In genomic region chr12:106233011-106233410, GRCh38 we compare ENCODE assay signal across 23 cellular contexts.
"Had no signal": no experiment of that assay in that cellular context is flagged by ENCODE, and none has a peak within 500 bp of the region (broad histone marks: within the 10 kb centered on the region; RNA-seq: fewer than 3 reads in every experiment).

No MANE protein-coding gene starts in this region.

- H3K27ac Mint-ChIP-seq: immature natural killer cell; memory B cell; naive thymus-derived CD8-positive, alpha-beta T cell; nephron; progenitor cell of endocrine pancreas; stimulated activated naive B cell treated with anti-CD40 and anti-IgM and Interleukin-4, amounts not matched to agents 10 μg/mL and 1 μg/mL and 100 μg/mL, for 72 hours; stimulated activated naive CD8-positive, alpha-beta T cell treated with anti-CD3 and anti-CD28 coated beads, Interleukin-15, Interleukin-2, amounts not matched to agents 100 ng/mL and 50 ng/mL, for 24 hours had no signal

- H3K4me1 Mint-ChIP-seq: immature natural killer cell, nephron had no signal

- H3K4me1 ChIP-seq: right lobe of liver, thyroid gland had no signal

- H3K27ac ChIP-seq: heart left ventricle, left ventricle myocardium inferior, ovary, right atrium auricular region, right lobe of liver, thyroid gland, transverse colon, upper lobe of left lung had no signal

- H3K9me3 ChIP-seq: heart left ventricle, left ventricle myocardium inferior, ovary, right atrium auricular region, right lobe of liver, thyroid gland, transverse colon, upper lobe of left lung had no signal

- H3K27me3 ChIP-seq: heart left ventricle, ovary, right atrium auricular region, right lobe of liver, thyroid gland, transverse colon, upper lobe of left lung had no signal

- H3K27me3 Mint-ChIP-seq: naive thymus-derived CD8-positive, alpha-beta T cell; stimulated activated naive CD8-positive, alpha-beta T cell treated with anti-CD3 and anti-CD28 coated beads, Interleukin-15, Interleukin-2, amounts not matched to agents 100 ng/mL and 50 ng/mL, for 24 hours had no signal

- H3K4me3 Mint-ChIP-seq: immature natural killer cell; memory B cell; naive thymus-derived CD8-positive, alpha-beta T cell; nephron; neural crest cell; stimulated activated naive B cell treated with anti-CD40 and anti-IgM and Interleukin-4, amounts not matched to agents 10 μg/mL and 1 μg/mL and 100 μg/mL, for 72 hours; stimulated activated naive CD8-positive, alpha-beta T cell treated with anti-CD3 and anti-CD28 coated beads, Interleukin-15, Interleukin-2, amounts not matched to agents 100 ng/mL and 50 ng/mL, for 24 hours had no signal

- DNase-seq: glutamatergic neuron; heart left ventricle; hypothalamus; immature natural killer cell; left ventricle myocardium inferior; naive thymus-derived CD8-positive, alpha-beta T cell; ovary; right lobe of liver; stimulated activated CD4-positive, alpha-beta T cell treated with anti-CD3 and anti-CD28 coated beads, Interleukin-1b, Interleukin-23, amount 100 ng/mL, for 48 hours; stimulated activated CD4-positive, alpha-beta T cell treated with anti-CD3 and anti-CD28 coated beads, Interleukin-2, amount 100 ng/mL, for 48 hours; stimulated activated CD4-positive, alpha-beta T cell treated with anti-CD3 and anti-CD28 coated beads, Interleukin-4, amount 100 ng/mL, for 4 hours; stimulated activated naive B cell treated with anti-CD40 and anti-IgM and Interleukin-4, amounts not matched to agents 10 μg/mL and 1 μg/mL and 100 μg/mL, for 72 hours; substantia nigra; thyroid gland; transverse colon had no signal

- H3K36me3 Mint-ChIP-seq: immature natural killer cell had no signal

- H3K4me2 ChIP-seq: smooth muscle cell had no signal

- H3K36me3 ChIP-seq: ovary, right atrium auricular region, right lobe of liver, thyroid gland had no signal

- H3K9me3 Mint-ChIP-seq: memory B cell; naive thymus-derived CD8-positive, alpha-beta T cell; nephron; neural crest cell; stimulated activated naive CD8-positive, alpha-beta T cell treated with anti-CD3 and anti-CD28 coated beads, Interleukin-15, Interleukin-2, amounts not matched to agents 100 ng/mL and 50 ng/mL, for 24 hours had no signal

- H3K4me3 ChIP-seq: heart left ventricle, left ventricle myocardium inferior, ovary, right atrium auricular region, right lobe of liver, smooth muscle cell, thyroid gland, transverse colon, upper lobe of left lung had no signal
